In the genomic region with DNA sequence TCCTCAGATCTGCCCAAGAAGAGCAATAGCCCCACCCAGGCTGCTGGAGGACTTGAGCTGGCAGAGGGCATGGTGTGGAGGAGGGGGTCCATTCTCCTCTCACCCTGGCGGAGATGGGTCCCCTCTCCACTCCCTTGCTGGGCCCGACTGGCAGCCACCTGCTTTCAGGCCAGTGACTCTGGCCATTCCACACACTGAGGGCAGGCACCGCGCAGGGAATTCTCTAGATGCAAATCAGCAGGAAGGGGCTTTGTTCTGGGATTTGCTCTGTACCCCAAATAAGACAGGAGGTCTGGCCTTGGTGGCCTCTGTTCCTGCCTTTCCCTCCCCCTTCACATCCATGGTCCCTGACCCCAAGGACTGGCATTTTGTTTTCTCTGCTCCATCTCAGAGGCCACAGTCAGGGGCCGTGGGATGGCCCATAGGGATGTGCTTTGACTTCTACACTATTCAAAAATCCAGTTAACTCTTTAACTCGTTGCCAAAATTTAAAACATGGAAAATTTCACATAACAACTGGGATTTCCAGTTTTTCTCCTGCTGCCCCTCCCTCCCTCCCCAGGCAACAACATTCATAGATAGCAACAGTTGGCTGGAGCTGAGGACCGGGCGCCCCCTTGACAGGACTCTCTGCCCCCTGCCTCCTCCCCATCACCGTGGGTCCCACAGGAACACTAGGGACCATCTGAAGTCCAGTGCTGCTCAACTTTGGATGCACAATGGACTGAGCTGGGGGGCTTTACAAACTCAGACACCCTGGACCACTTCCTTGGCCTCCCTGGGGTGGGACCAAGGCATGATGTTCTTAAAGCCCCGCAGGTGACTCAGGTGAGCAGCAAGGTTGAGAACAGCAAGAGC, we compare ENCODE assay signal across 11 cellular contexts. TPM values are rescaled to one million over a fixed set of nuclear protein-coding genes. Genes with fewer than 3 reads are reported as not detected.
DNase-seq lines count a peak whose midpoint lies in the region; ATAC-seq, FAIRE-seq and TF ChIP-seq lines count a peak whose summit lies in the region.
"Had no signal": no experiment of that assay in that cellular context is flagged by ENCODE, and none has a peak within 500 bp of the region (broad histone marks: within the 10 kb centered on the region; RNA-seq: fewer than 3 reads in every experiment).

No MANE protein-coding gene starts in this region.

- DNase-seq in A172 (ENCODE audit: low spot score) (peak; percentile 23), SJSA1 (ENCODE audit: low read depth in 1 of 2, low spot score in 2 of 2) (no peak), left ventricle myocardium superior (no peak), psoas muscle (peak in 1 of 2 donors; percentile 57), anterior cingulate cortex (lab: John Stamatoyannopoulos, UW) (no peak), GOT3 (lab: John Stamatoyannopoulos, UW) (no peak), small intestine (no peak), kidney glomerular epithelial cell (lab: John Stamatoyannopoulos, UW) (no peak)
- DNase-seq: activated CD4-positive, alpha-beta T cell treated with anti-CD3 and anti-CD28 coated beads, Interleukin-2, amount 10 ng/mL, durations not matched to agents 7 days and 5 days; SIG-M5 had no signal

- H3K27me3 ChIP-seq in SJSA1 (replicated peaks) (no peaks in the 10 kb centered on the region), psoas muscle (ENCODE audit: insufficient read depth in 3 of 3, low read length in 2 of 3) (no peaks in the 10 kb centered on the region), small intestine (ENCODE audit: control insufficient read depth in 2 of 2, insufficient read depth in 2 of 2, low read length in 2 of 2) (no peaks in the 10 kb centered on the region)
- H3K27me3 ChIP-seq: ovary had no signal

- H3K4me3 ChIP-seq in SJSA1, result no peak overlapping the region
- H3K4me3 ChIP-seq in psoas muscle, result no peak overlapping the region
- H3K4me3 ChIP-seq in small intestine (ENCODE audit: low read depth in 1 of 2, low read length in 2 of 2), result no peak overlapping the region
- H3K4me3 ChIP-seq: ovary had no signal

- H3K4me1 ChIP-seq in SJSA1 (replicated peaks), result peaks cover 36% of the 10 kb centered on the region
- H3K4me1 ChIP-seq in psoas muscle, result peaks cover 34% of the 10 kb centered on the region
- H3K4me1 ChIP-seq in small intestine (ENCODE audit: control insufficient read depth in 2 of 2, insufficient read depth in 1 of 2, low read depth in 1 of 2, low read length in 1 of 2), result no peaks in the 10 kb centered on the region

- intact Hi-C loops in left ventricle myocardium superior (cut with micrococcal nuclease) (no loop called here), psoas muscle (cut with DNase I) (no loop called here)

- H3K27ac ChIP-seq in SJSA1, result peak overlapping the region; percentile 64
- peak overlapping the region; percentile 75 for H3K27ac ChIP-seq in psoas muscle
- H3K27ac ChIP-seq in small intestine (ENCODE audit: low read depth in 1 of 2, low read length in 1 of 2), result peak overlapping the region in 1 of 2 donors; percentile 51

- H3K9me3 ChIP-seq in SJSA1 (replicated peaks) (no peaks in the 10 kb centered on the region), psoas muscle (no peaks in the 10 kb centered on the region), small intestine (ENCODE audit: control insufficient read depth, low read depth) (no peaks in the 10 kb centered on the region)
- H3K9me3 ChIP-seq: ovary had no signal

- 61 to 67% (median 61%) methylated on average over 10 of the region's 10 CpGs for WGBS in psoas muscle, 3 donors
- 77 to 89% (median 87%) methylated on average over 10 of the region's 10 CpGs for whole genome bisulfite sequencing in small intestine, 3 donors

- ATAC-seq in left ventricle myocardium superior (peak; percentile 9), psoas muscle (peak in 2 of 4 donors; percentile 16 to 20)

- H3K36me3 ChIP-seq in SJSA1 (0 out of 2 replicates have a peak, but pooled peaks cover 12% of the 10 kb centered on the region), psoas muscle (ENCODE audit: insufficient read depth in 1 of 2, low read depth in 1 of 2) (peaks cover 0 to 25% of the 10 kb centered on the region in 2 donors), small intestine (ENCODE audit: control insufficient read depth in 2 of 2, insufficient read depth in 2 of 2, low read length in 2 of 2) (peaks cover 0 to 3% of the 10 kb centered on the region in 2 donors)
- H3K36me3 ChIP-seq: ovary had no signal

- no peak for FAIRE-seq in small intestine (lab: Jason Lieb, UNC)

- no peak for TF ChIP-seq CTCF in psoas muscle (IDR thresholded peaks at IDR 0.05)

RNA-seq across cellular contexts. Expression of a gene that starts 33.9 kb away (rescaled TPM):
- 38.2 and 47.2 TPM in 2 replicates for total RNA-seq in A172 (2014; rRNA removed; shearing (Covaris generic))
- total RNA-seq in SJSA1 (2014; rRNA removed; shearing (Covaris generic)), result 31.7 and 42.1 TPM in 2 replicates
- total RNA-seq in left ventricle myocardium superior (139 TPM), psoas muscle (100 to 1,000 TPM in 2 of 4 donors, 10 to 100 TPM in 2; 44.6 to 181 (median 89.4) TPM)
- polyA plus RNA-seq in psoas muscle (100 to 1,000 TPM in 1 of 3 donors, 10 to 100 TPM in 2; 85.4 to 297 (median 85.9) TPM), small intestine (10 to 100 TPM; 35.3 to 71.5 (median 42.7) TPM)
